Comparison of ENCODE assay signal across 1 cellular context in genomic region chr1:22216210-22216883, GRCh38.
TF ChIP-seq lines count a peak whose summit lies in the region.

No MANE protein-coding gene starts in this region.

TF ChIP-seq in SK-N-SH treated with all-trans-retinoic acid at 6 μM for 48 hours, 23 proteins besides CTCF, POLR2A, EP300 and RAD21 (continued from another document):
- TF ChIP-seq ZNF70 (CRISPR knock-in tag; IDR thresholded peaks at IDR 0.05) (no peak), CSRNP3 (CRISPR knock-in tag; IDR thresholded peaks at IDR 0.05) (no peak), ZFP3 (CRISPR knock-in tag; IDR thresholded peaks at IDR 0.05) (no peak), ZNF8 (CRISPR knock-in tag; IDR thresholded peaks at IDR 0.05) (no peak), ZC3H10 (CRISPR knock-in tag; IDR thresholded peaks at IDR 0.05) (no peak)
TF ChIP-seq in SK-N-SH treated with all-trans-retinoic acid at 6 μM for 48 hours: peak in this region for 0.
